ENCODE assay signal across 21 cellular contexts in the genomic region with DNA sequence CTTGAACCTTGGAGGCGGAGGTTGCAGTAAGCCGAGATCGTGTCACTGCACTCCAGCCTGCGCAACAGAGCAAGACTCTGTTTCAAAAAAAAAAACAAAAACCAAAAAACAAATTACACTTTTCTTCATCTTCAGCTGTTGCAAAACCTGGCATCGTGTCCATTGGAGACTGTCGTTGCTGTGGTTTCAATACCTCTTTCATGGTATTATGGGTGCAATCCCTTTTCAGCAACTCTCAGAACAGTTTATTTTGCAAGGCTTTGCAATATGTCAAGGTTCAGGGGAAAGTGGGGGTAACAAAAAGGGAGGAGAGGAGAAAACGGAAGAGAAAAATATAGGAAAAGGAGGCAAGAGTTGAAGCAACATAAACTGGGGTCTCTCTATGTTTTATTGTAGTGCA. TPM values are rescaled to one million over a fixed set of nuclear protein-coding genes. Genes with fewer than 3 reads are reported as not detected.
DNase-seq lines count a peak whose midpoint lies in the region; ATAC-seq and TF ChIP-seq lines count a peak whose summit lies in the region.
"Had no signal": no experiment of that assay in that cellular context is flagged by ENCODE, and none has a peak within 500 bp of the region (broad histone marks: within the 10 kb centered on the region; RNA-seq: fewer than 3 reads in every experiment).

No MANE protein-coding gene starts in this region.

- peaks cover 39% of the 10 kb centered on the region for H3K4me1 Mint-ChIP-seq in CD14-positive monocyte
- peaks cover 35% of the 10 kb centered on the region for H3K4me1 Mint-ChIP-seq in WTC11
- H3K4me1 Mint-ChIP-seq in naive thymus-derived CD8-positive, alpha-beta T cell = peaks cover 3 to 11% (median 7%) of the 10 kb centered on the region in 4 donors

- in situ Hi-C loops in transverse colon (cut with MboI; ENCODE audit: low pct_ligation_motif_present in 1 of 4, low pct_unique_long_range_greater_than_20kb in 1 of 4, low sequenced_read_pairs in 3 of 4) = no loop called here
- in situ Hi-C loops in HAP-1 (cut with MboI; ENCODE audit: low sequenced_read_pairs) = loop anchor here (25.0 kb wide), 1 partner anchor 749 kb away; no protein-coding TSS in a partner anchor

- H3K4me2 ChIP-seq in Loucy (ENCODE audit: low read depth, low read length, poor library complexity, severe bottlenecking) = no peak overlapping the region

- H3K79me2 ChIP-seq in Loucy (ENCODE audit: insufficient read depth, low read length) = no peaks in the 10 kb centered on the region

- no peak for DNase-seq in CD14-positive monocyte (ENCODE audit: low spot score)
- DNase-seq in WTC11 (ENCODE audit: low spot score) = no peak
- DNase-seq in naive thymus-derived CD8-positive, alpha-beta T cell = no peak
- DNase-seq in transverse colon = no peak
- DNase-seq in HAP-1 (ENCODE audit: low spot score in 2 of 2) = no peak
- DNase-seq in NCI-H526 treated with DMSO at 0.1 percent for 48 hours (lab: John Stamatoyannopoulos, UW) = no peak
- no peak for DNase-seq in substantia nigra (lab: John Stamatoyannopoulos, UW)
- DNase-seq: DMS79, lower lobe of right lung, NCI-H2081, NCI-H446 treated with DMSO at 0.1 percent for 48 hours, right cardiac atrium, SK-N-SH, T-helper 9 cell had no signal

- WGBS in transverse colon (ENCODE audit: low coverage in 1 of 2), 2 donors = 67 to 78% methylated on average over 5 to 7 of the region's 7 CpGs

- TF ChIP-seq EP300 in transverse colon (IDR thresholded peaks at IDR 0.05; ENCODE audit: low read depth) = no peak

- H3K27ac ChIP-seq in transverse colon (no peak overlapping the region), substantia nigra (ENCODE audit: low read depth, low read length, poor library complexity, severe bottlenecking) (no peak overlapping the region)
- H3K27ac ChIP-seq: coronary artery, lower lobe of right lung, thoracic aorta had no signal

- H3K36me3 Mint-ChIP-seq in CD14-positive monocyte (no peaks in the 10 kb centered on the region), WTC11 (peaks cover 6% of the 10 kb centered on the region; the same call in 1 of the 2 replicates)
- H3K36me3 Mint-ChIP-seq in naive thymus-derived CD8-positive, alpha-beta T cell = no peaks in the 10 kb centered on the region

- H3K27ac Mint-ChIP-seq in CD14-positive monocyte (peak overlapping the region; percentile 79 to 93 (median 89)), WTC11 (peak overlapping the region; percentile 87; the same call in 1 of the 2 replicates)
- peak overlapping the region in 1 of 10 donors; percentile 57 for H3K27ac Mint-ChIP-seq in naive thymus-derived CD8-positive, alpha-beta T cell

- intact Hi-C loops in CD14-positive monocyte (cut with micrococcal nuclease) (loop anchor here in 1 of 2 donors (2.0 kb wide), 1 partner anchor 46 kb away; no protein-coding TSS in a partner anchor), transverse colon (cut with DNase I; ENCODE audit: low total_unique reads) (no loop called here)

- no peaks in the 10 kb centered on the region for H3K9me2 ChIP-seq in Loucy (replicated peaks; ENCODE audit: low read depth, low read length)
- H3K9me2 ChIP-seq: SK-N-SH had no signal

- no peak for TF ChIP-seq CTCF in CD14-positive monocyte (IDR thresholded peaks at IDR 0.05)
- no peak for TF ChIP-seq CTCF in Loucy (conservative IDR thresholded peaks at IDR 0.05; ENCODE audit: low read length)
- TF ChIP-seq CTCF in WTC11 (IDR thresholded peaks at IDR 0.05) = no peak
- no peak for TF ChIP-seq CTCF in transverse colon (IDR thresholded peaks at IDR 0.05)

- H3K27me3 ChIP-seq in Loucy (ENCODE audit: insufficient read depth, low read length, poor library complexity, severe bottlenecking) = no peaks in the 10 kb centered on the region
- H3K27me3 ChIP-seq in transverse colon = no peaks in the 10 kb centered on the region
- H3K27me3 ChIP-seq in HAP-1 (ENCODE audit: low read depth) = no peaks in the 10 kb centered on the region

- 0 out of 2 replicates have a peak overlapping the region, but pooled peaks have one; percentile 92 for H2AFZ ChIP-seq in Loucy (ENCODE audit: low read length)

- H3K4me3 Mint-ChIP-seq in CD14-positive monocyte = peak overlapping the region; percentile 84 to 90
- H3K4me3 Mint-ChIP-seq in WTC11 = no peak overlapping the region
- H3K4me3 Mint-ChIP-seq in naive thymus-derived CD8-positive, alpha-beta T cell = peak overlapping the region in 7 of 10 donors; percentile 40 to 89 (median 79)

- no peaks in the 10 kb centered on the region for H4K20me1 ChIP-seq in Loucy (ENCODE audit: insufficient read depth, low read length, poor library complexity, severe bottlenecking)

- H3K36me3 ChIP-seq in Loucy (ENCODE audit: insufficient read depth, low read length) (no peaks in the 10 kb centered on the region), transverse colon (no peaks in the 10 kb centered on the region), HAP-1 (replicated peaks) (no peaks in the 10 kb centered on the region)
- H3K36me3 ChIP-seq: lower lobe of right lung, thoracic aorta had no signal

- H3K4me3 ChIP-seq in Loucy (ENCODE audit: low read length, poor library complexity, severe bottlenecking) (no peak overlapping the region), transverse colon (no peak overlapping the region), HAP-1 (no peak overlapping the region)
- H3K4me3 ChIP-seq: K562 had no signal

- H3F3A ChIP-seq in Loucy (ENCODE audit: low read depth) = no peaks in the 10 kb centered on the region

- CTCF ChIA-PET in WTC11 (lab: Charles Lee) = no interaction called here

- POLR2A ChIA-PET in WTC11 (lab: Charles Lee) = no interaction called here
- POLR2A ChIA-PET in naive thymus-derived CD8-positive, alpha-beta T cell (lab: Charles Lee) = no interaction called here

- H3K9me3 Mint-ChIP-seq in CD14-positive monocyte = no peaks in the 10 kb centered on the region
- no peaks in the 10 kb centered on the region for H3K9me3 Mint-ChIP-seq in WTC11
- no peaks in the 10 kb centered on the region for H3K9me3 Mint-ChIP-seq in naive thymus-derived CD8-positive, alpha-beta T cell

- H3K27me3 Mint-ChIP-seq in CD14-positive monocyte (ENCODE audit: low read depth in 3 of 3) (peaks cover 0 to 1% (median 0%) of the 10 kb centered on the region in 3 donors), WTC11 (ENCODE audit: low read depth) (no peaks in the 10 kb centered on the region)
- peaks cover 0 to 5% (median 1%) of the 10 kb centered on the region in 5 donors for H3K27me3 Mint-ChIP-seq in naive thymus-derived CD8-positive, alpha-beta T cell
- H3K27me3 Mint-ChIP-seq: brain had no signal

- no peak overlapping the region for H3K9ac ChIP-seq in Loucy (ENCODE audit: low read depth, low read length, poor library complexity, severe bottlenecking)
- H3K9ac ChIP-seq: SK-N-SH had no signal

- TF ChIP-seq POLR2A in transverse colon (IDR thresholded peaks at IDR 0.05) = no peak

- no peak for ATAC-seq in WTC11
- ATAC-seq in naive thymus-derived CD8-positive, alpha-beta T cell = no peak
- ATAC-seq: activated CD4-positive, CD25-positive, alpha-beta regulatory T cell treated with anti-CD3 and anti-CD28 coated beads, Interleukin-2, amount 50 U/mL, for 24 hours; K562; right cardiac atrium had no signal

- H3K9me3 ChIP-seq in Loucy (ENCODE audit: insufficient read depth, low read depth, low read length) (no peaks in the 10 kb centered on the region), transverse colon (no peaks in the 10 kb centered on the region), HAP-1 (no peaks in the 10 kb centered on the region)
- H3K9me3 ChIP-seq: lower lobe of right lung, SK-N-SH, thoracic aorta had no signal

- no peaks in the 10 kb centered on the region for H3K4me1 ChIP-seq in Loucy (ENCODE audit: insufficient read depth, low read length, poor library complexity, severe bottlenecking)
- peaks cover 0 to 9% (median 4%) of the 10 kb centered on the region in 4 donors for H3K4me1 ChIP-seq in transverse colon
- H3K4me1 ChIP-seq in HAP-1 = peaks cover 11% of the 10 kb centered on the region
- H3K4me1 ChIP-seq: lower lobe of right lung had no signal

TF ChIP-seq in WTC11, 78 proteins besides CTCF, POLR2A, EP300 and RAD21 (continues in another document):
- TF ChIP-seq ZBTB21 (CRISPR knock-in tag; IDR thresholded peaks at IDR 0.05; ENCODE audit: borderline replicate concordance) = no peak
- no peak for TF ChIP-seq NFATC4 (CRISPR knock-in tag; IDR thresholded peaks at IDR 0.05)
- TF ChIP-seq, protein P1, sequence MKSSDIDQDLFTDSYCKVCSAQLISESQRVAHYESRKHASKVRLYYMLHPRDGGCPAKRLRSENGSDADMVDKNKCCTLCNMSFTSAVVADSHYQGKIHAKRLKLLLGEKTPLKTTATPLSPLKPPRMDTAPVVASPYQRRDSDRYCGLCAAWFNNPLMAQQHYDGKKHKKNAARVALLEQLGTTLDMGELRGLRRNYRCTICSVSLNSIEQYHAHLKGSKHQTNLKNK (CRISPR knock-in tag; IDR thresholded peaks at IDR 0.05) = no peak
- TF ChIP-seq SMAD3 (CRISPR knock-in tag; IDR thresholded peaks at IDR 0.05; ENCODE audit: borderline replicate concordance) = no peak
- TF ChIP-seq JUN (CRISPR knock-in tag; IDR thresholded peaks at IDR 0.05) = no peak
- TF ChIP-seq SP1 (CRISPR knock-in tag; conservative IDR thresholded peaks at IDR 0.05) = no peak

RNA-seq across cellular contexts. Expression of gene ARSD, which starts 40.8 kb away (rescaled TPM):
- 10 to 100 TPM; 19.7 to 28.6 TPM for polyA plus RNA-seq in CD14-positive monocyte
- total RNA-seq in WTC11 (2021) = 3.0 to 6.3 TPM (median 6.0 TPM) in 3 replicates
- total RNA-seq in naive thymus-derived CD8-positive, alpha-beta T cell = 1 to 10 TPM; 1.5 to 2.5 TPM
- 1 to 10 TPM; 1.3 to 3.7 (median 1.9) TPM for polyA plus RNA-seq in naive thymus-derived CD8-positive, alpha-beta T cell
- total RNA-seq in transverse colon = 10 to 100 TPM; 47.1 to 65.4 (median 58.6) TPM

RNA-seq across cellular contexts. Expression of gene GYG2, which starts 59.6 kb away (rescaled TPM):
- not detected for polyA plus RNA-seq in CD14-positive monocyte
- total RNA-seq in WTC11 (2021) (47.6 to 53.6 TPM (median 52.8 TPM) in 3 replicates), transverse colon (1 to 10 TPM; 3.0 to 6.8 (median 4.2) TPM)
- not detected for total RNA-seq in naive thymus-derived CD8-positive, alpha-beta T cell
- polyA plus RNA-seq in naive thymus-derived CD8-positive, alpha-beta T cell = not detected
- total RNA-seq: activated CD8-positive, alpha-beta memory T cell treated with anti-CD3 and anti-CD28 coated beads for 36 hours had no signal

Comparison
In these comparisons a context has a peak if more than half of its experiments do, and no peak if none do; other contexts are left out.
1. RNA of gene GYG2, which starts 59.6 kb away (total RNA-seq): 47.6 to 53.6 TPM in WTC11 and 3.0 to 6.8 TPM in transverse colon; not detected in naive thymus-derived CD8-positive, alpha-beta T cell; every median in the first group is over 4 times any median in the second.